Comparison of ENCODE assay signal across 36 cellular contexts in genomic region chr21:38112219-38112789, GRCh38.
"Had no signal": no experiment of that assay in that cellular context is flagged by ENCODE, and none has a peak within 500 bp of the region (broad histone marks: within the 10 kb centered on the region; RNA-seq: fewer than 3 reads in every experiment).

No MANE protein-coding gene starts in this region.

- H3K27me3 ChIP-seq: adrenal gland, body of pancreas, brain microvascular endothelial cell, breast epithelium had no signal

- H3K9me3 Mint-ChIP-seq: activated B cell treated with CpG ODN at 0.5 μM for 24 hours; activated CD4-positive, alpha-beta memory T cell treated with anti-CD3 and anti-CD28 coated beads for 36 hours; activated CD8-positive, alpha-beta T cell treated with anti-CD3 and anti-CD28 coated beads for 36 hours; activated T-cell treated with anti-CD3 and anti-CD28 coated beads, Interleukin-2, amount 50 U/mL, for 4 hours; activated T-helper 17 cell treated with anti-CD3 and anti-CD28 coated beads, Interleukin-2, amount 50 U/mL, for 72 hours; T-helper 2 cell treated with Interferon-gamma antibody and Interleukin-4, amounts not matched to agents 5 μg/mL and 100 μg/mL, for 36 hours had no signal

- H3K4me3 Mint-ChIP-seq: activated B cell treated with CpG ODN at 0.5 μM for 24 hours; activated CD4-positive, alpha-beta memory T cell treated with anti-CD3 and anti-CD28 coated beads for 36 hours; activated CD4-positive, alpha-beta T cell treated with anti-CD3 and anti-CD28 coated beads, Interleukin-2, amount 10 ng/mL, durations not matched to agents 24 days and 14 days; activated CD8-positive, alpha-beta T cell treated with anti-CD3 and anti-CD28 coated beads for 36 hours; activated T-cell treated with anti-CD3 and anti-CD28 coated beads, Interleukin-2, amount 50 U/mL, for 4 hours; activated T-cell treated with anti-CD3 and anti-CD28 coated beads, Interleukin-2, amount 50 U/mL, for 72 hours; activated T-helper 1 cell treated with anti-CD3 and anti-CD28 coated beads, Interleukin-12 subunit alpha, Interleukin-12 subunit beta, Interleukin-2, Interleukin-4 antibody, amounts not matched to agents 30 ng/mL and 10 ng/mL and 1 ng/mL, durations not matched to agents 14 hours and 24 hours and 36 hours; activated T-helper 17 cell treated with anti-CD3 and anti-CD28 coated beads, Interleukin-2, amount 50 U/mL, for 72 hours; T-helper 1 cell treated with Interleukin-12 subunit alpha and Interleukin-12 subunit beta and Interleukin-4 antibody, amounts not matched to agents 30 μg/mL and 1 μg/mL, for 36 hours; T-helper 2 cell treated with Interferon-gamma antibody and Interleukin-4, amounts not matched to agents 5 μg/mL and 100 μg/mL, for 36 hours had no signal

- H3K36me3 Mint-ChIP-seq: activated CD4-positive, alpha-beta memory T cell treated with anti-CD3 and anti-CD28 coated beads for 36 hours; activated naive CD4-positive, alpha-beta T cell treated with anti-CD3 and anti-CD28 coated beads, Interleukin-2, amount 50 U/mL, for 72 hours had no signal

- H3K9me3 ChIP-seq: adrenal gland, body of pancreas, breast epithelium had no signal

- H3K27me3 Mint-ChIP-seq: activated B cell treated with CpG ODN at 0.5 μM for 24 hours; activated CD4-positive, alpha-beta memory T cell treated with anti-CD3 and anti-CD28 coated beads for 36 hours; activated CD4-positive, alpha-beta T cell treated with anti-CD3 and anti-CD28 coated beads, Interleukin-2, amount 10 ng/mL, durations not matched to agents 24 days and 14 days had no signal

- H3K4me1 Mint-ChIP-seq: activated B cell treated with CpG ODN at 0.5 μM for 24 hours; activated T-helper 17 cell treated with anti-CD3 and anti-CD28 coated beads, Interleukin-2, amount 50 U/mL, for 72 hours had no signal

- H3K27ac Mint-ChIP-seq: activated B cell treated with CpG ODN at 0.5 μM for 24 hours; activated CD4-positive, alpha-beta memory T cell treated with anti-CD3 and anti-CD28 coated beads for 36 hours; activated CD4-positive, alpha-beta T cell treated with anti-CD3 and anti-CD28 coated beads, Interleukin-2, amount 10 ng/mL, durations not matched to agents 24 days and 14 days; activated CD8-positive, alpha-beta T cell treated with anti-CD3 and anti-CD28 coated beads for 36 hours; activated naive CD4-positive, alpha-beta T cell treated with anti-CD3 and anti-CD28 coated beads, Interleukin-2, amount 50 U/mL, for 72 hours; activated T-cell treated with anti-CD3 and anti-CD28 coated beads, Interleukin-2, amount 50 U/mL, for 72 hours; activated T-helper 1 cell treated with anti-CD3 and anti-CD28 coated beads, Interleukin-12 subunit alpha, Interleukin-12 subunit beta, Interleukin-2, Interleukin-4 antibody, amounts not matched to agents 30 ng/mL and 10 ng/mL and 1 ng/mL, durations not matched to agents 14 hours and 24 hours and 36 hours; activated T-helper 17 cell treated with anti-CD3 and anti-CD28 coated beads, Interleukin-2, amount 50 U/mL, for 72 hours; T-helper 1 cell treated with Interleukin-12 subunit alpha and Interleukin-12 subunit beta and Interleukin-4 antibody, amounts not matched to agents 30 μg/mL and 1 μg/mL, for 36 hours; T-helper 2 cell treated with Interferon-gamma antibody and Interleukin-4, amounts not matched to agents 5 μg/mL and 100 μg/mL, for 36 hours had no signal

- H3K27ac ChIP-seq: adrenal gland, body of pancreas, brain microvascular endothelial cell, breast epithelium, VCaP had no signal

- FAIRE-seq: astrocyte, TTC549 had no signal

- ATAC-seq: activated CD8-positive, alpha-beta T cell treated with anti-CD3 and anti-CD28 coated beads for 36 hours; activated naive CD4-positive, alpha-beta T cell treated with anti-CD3 and anti-CD28 coated beads, Interleukin-2, amount 50 U/mL, for 72 hours; activated T-cell treated with anti-CD3 and anti-CD28 coated beads, Interleukin-2, amount 50 U/mL, for 4 hours; activated T-cell treated with anti-CD3 and anti-CD28 coated beads, Interleukin-2, amount 50 U/mL, for 72 hours; activated T-helper 17 cell treated with anti-CD3 and anti-CD28 coated beads, Interleukin-2, amount 50 U/mL, for 72 hours; body of pancreas had no signal

- H3K4me1 ChIP-seq: adrenal gland, body of pancreas, breast epithelium had no signal

- H3K4me3 ChIP-seq: adrenal gland, body of pancreas, breast epithelium had no signal

- DNase-seq: activated B cell treated with CpG ODN at 0.5 μM for 24 hours; activated CD4-positive, alpha-beta memory T cell treated with anti-CD3 and anti-CD28 coated beads for 36 hours; activated CD4-positive, alpha-beta T cell treated with anti-CD3 and anti-CD28 coated beads for 4 hours; activated CD4-positive, alpha-beta T cell treated with anti-CD3 and anti-CD28 coated beads, Interleukin-2, amount 10 ng/mL, durations not matched to agents 24 days and 14 days; activated CD4-positive, alpha-beta T cell treated with anti-CD3 and anti-CD28 coated beads, Interleukin-2, amount 50 U/mL, for 1 hour; activated CD4-positive, alpha-beta T cell treated with anti-CD3 and anti-CD28 coated beads, Interleukin-2, amount 50 U/mL, for 4 hours; activated CD4-positive, CD25-positive, alpha-beta regulatory T cell treated with anti-CD3 and anti-CD28 coated beads, Interleukin-2, amount 50 U/mL, for 72 hours; activated CD8-positive, alpha-beta memory T cell treated with anti-CD3 and anti-CD28 coated beads, Interleukin-2, amount 50 U/mL, for 4 hours; activated CD8-positive, alpha-beta T cell treated with anti-CD3 and anti-CD28 coated beads for 36 hours; activated effector memory CD4-positive, alpha-beta T cell treated with anti-CD3 and anti-CD28 coated beads, Interleukin-2, amount 50 U/mL, for 16 hours; activated gamma-delta T cell treated with Interleukin-2 at 50 U/mL for 16 hours; activated naive CD4-positive, alpha-beta T cell; activated naive CD4-positive, alpha-beta T cell treated with anti-CD3 and anti-CD28 coated beads, Interleukin-2, amount 50 U/mL, for 16 hours; activated T-cell treated with anti-CD3 and anti-CD28 coated beads for 4 hours; activated T-cell treated with anti-CD3 and anti-CD28 coated beads, Interleukin-2, amount 50 U/mL, for 1 hour; activated T-cell treated with anti-CD3 and anti-CD28 coated beads, Interleukin-2, amount 50 U/mL, for 4 hours; activated T-cell treated with anti-CD3 and anti-CD28 coated beads, Interleukin-2, amount 50 U/mL, for 72 hours; adrenal gland; amniotic stem cell; aorta; body of pancreas; brain microvascular endothelial cell; central memory CD4-positive, alpha-beta T cell; cerebellar nuclear complex; T-helper 1 cell; T-helper 2 cell; T-helper 9 cell had no signal

- H3K36me3 ChIP-seq: adrenal gland, brain microvascular endothelial cell, breast epithelium had no signal
